22 cellular contexts compared by ENCODE assay signal in genomic region chr2:130185436-130185835, GRCh38. TPM values are rescaled to one million over a fixed set of nuclear protein-coding genes. Genes with fewer than 3 reads are reported as not detected.
DNase-seq lines count a peak whose midpoint lies in the region; ATAC-seq, FAIRE-seq and TF ChIP-seq lines count a peak whose summit lies in the region.
"Had no signal": no experiment of that assay in that cellular context is flagged by ENCODE, and none has a peak within 500 bp of the region (broad histone marks: within the 10 kb centered on the region; RNA-seq: fewer than 3 reads in every experiment).

No MANE protein-coding gene starts in this region.

- H3K4me3 ChIP-seq in HEK293 (ENCODE audit: low read depth, low read length) (no peak overlapping the region), K562 (no peak overlapping the region), spleen (no peak overlapping the region), PC-3 (ENCODE audit: low read length) (no peak overlapping the region)
- H3K4me3 ChIP-seq: GM12878, GM23338, SJCRH30 had no signal

- H3K27me3 ChIP-seq in K562 (ENCODE audit: control insufficient read depth in 2 of 2, insufficient read depth in 2 of 2, low read length in 2 of 2): no peaks in the 10 kb centered on the region
- no peaks in the 10 kb centered on the region for H3K27me3 ChIP-seq in spleen (replicated peaks in 1 of 7)
- no peaks in the 10 kb centered on the region for H3K27me3 ChIP-seq in PC-3 (ENCODE audit: low read length)
- H3K27me3 ChIP-seq: SJCRH30 had no signal

- FAIRE-seq in K562 (lab: Jason Lieb, UNC): no peak
- FAIRE-seq: GM12878, GM18507 had no signal

- TF ChIP-seq POLR2A in K562 (conservative IDR thresholded peaks at IDR 0.05) (no peak), spleen (IDR thresholded peaks at IDR 0.05) (no peak)

- H3K27ac Mint-ChIP-seq in T-helper 2 cell treated with Interferon-gamma antibody and Interleukin-4, amounts not matched to agents 5 μg/mL and 100 μg/mL, for 36 hours: peak overlapping the region; percentile 20
- H3K27ac Mint-ChIP-seq: GM23338 had no signal

- TF ChIP-seq CTCF in HEK293 (tag by site-specific recombination; IDR thresholded peaks at IDR 0.05): no peak
- no peak for TF ChIP-seq CTCF in K562 (IDR thresholded peaks at IDR 0.05 in 2 of 3, conservative IDR thresholded peaks at IDR 0.05 in 1 of 3; ENCODE audit: insufficient read depth in 2 of 3, low read depth in 1 of 3, low read length in 3 of 3)
- no peak for TF ChIP-seq CTCF in spleen (IDR thresholded peaks at IDR 0.05 in 8 of 11, conservative IDR thresholded peaks at IDR 0.05 in 3 of 11)
- no peak for TF ChIP-seq CTCF in PC-3 (conservative IDR thresholded peaks at IDR 0.05; ENCODE audit: low read depth, low read length)

- CTCF ChIA-PET in HEK293 (lab: Yijun Ruan, JAX): interaction anchor here (0.7 kb wide), 1 partner anchor 162 kb away, joined by 3 read pairs; no protein-coding TSS in a partner anchor
- CTCF ChIA-PET in K562 (lab: Yijun Ruan, JAX; ENCODE audit: low intra/inter-chr PET ratio): no interaction called here
- CTCF ChIA-PET in PC-3 (lab: Charles Lee): no interaction called here

- H4K20me1 ChIP-seq in K562 (replicated peaks; ENCODE audit: control insufficient read depth, insufficient read depth, low read length): no peaks in the 10 kb centered on the region; the same call in 1 of the 2 replicates
- no peaks in the 10 kb centered on the region for H4K20me1 ChIP-seq in PC-3 (ENCODE audit: low read length)

- H3K36me3 ChIP-seq in HEK293 (ENCODE audit: control insufficient read depth in 2 of 2, insufficient read depth in 1 of 2, low read length in 2 of 2) (peaks cover 0 to 34% of the 10 kb centered on the region in 2 experiments; a peak in 2 of 3 replicates), K562 (ENCODE audit: control insufficient read depth, insufficient read depth, low read length) (peaks cover 23% of the 10 kb centered on the region; the same call in 2 of the 3 replicates), spleen (peaks cover 0 to 34% (median 1%) of the 10 kb centered on the region in 6 donors), PC-3 (ENCODE audit: low read depth, low read length) (no peaks in the 10 kb centered on the region)
- H3K36me3 ChIP-seq: SJCRH30 had no signal

- H2AFZ ChIP-seq in K562 (ENCODE audit: low read depth, low read length): no peak overlapping the region
- H2AFZ ChIP-seq in PC-3 (ENCODE audit: low read length): no peak overlapping the region
- H2AFZ ChIP-seq: GM23338 had no signal

- peaks cover 9% of the 10 kb centered on the region for H3K4me1 Mint-ChIP-seq in T-helper 2 cell treated with Interferon-gamma antibody and Interleukin-4, amounts not matched to agents 5 μg/mL and 100 μg/mL, for 36 hours (ENCODE audit: low read depth)

- no peak overlapping the region for H3K4me3 Mint-ChIP-seq in T-helper 2 cell treated with Interferon-gamma antibody and Interleukin-4, amounts not matched to agents 5 μg/mL and 100 μg/mL, for 36 hours
- H3K4me3 Mint-ChIP-seq: GM23338 had no signal

- H3K27me3 Mint-ChIP-seq in T-helper 2 cell treated with Interferon-gamma antibody and Interleukin-4, amounts not matched to agents 5 μg/mL and 100 μg/mL, for 36 hours (ENCODE audit: low read depth): no peaks in the 10 kb centered on the region

- no peak overlapping the region for H3K9ac ChIP-seq in K562 (ENCODE audit: insufficient read depth in 1 of 2, low read depth in 2 of 2, low read length in 2 of 2)
- H3K9ac ChIP-seq in PC-3 (ENCODE audit: low read length): no peak overlapping the region

- no peaks in the 10 kb centered on the region for H3K9me3 Mint-ChIP-seq in T-helper 2 cell treated with Interferon-gamma antibody and Interleukin-4, amounts not matched to agents 5 μg/mL and 100 μg/mL, for 36 hours
- H3K9me3 Mint-ChIP-seq: GM23338 had no signal

- BruUV-seq in K562 (replicated peaks; lab: Mats Ljungman, UMichigan): no TSS peak
- no TSS peak for BruUV-seq in PC-3 (replicated peaks; lab: Mats Ljungman, UMichigan)

- no peak overlapping the region for H3K4me2 ChIP-seq in K562 (ENCODE audit: insufficient read depth, low read length)
- H3K4me2 ChIP-seq in PC-3 (ENCODE audit: low read length): no peak overlapping the region
- H3K4me2 ChIP-seq: GM23338 had no signal

- H3K9me3 ChIP-seq in HEK293 (ENCODE audit: control insufficient read depth, insufficient read depth, low read depth, low read length) (no peaks in the 10 kb centered on the region), K562 (replicated peaks; ENCODE audit: control insufficient read depth, insufficient read depth, low read depth, low read length) (no peaks in the 10 kb centered on the region), spleen (no peaks in the 10 kb centered on the region), PC-3 (ENCODE audit: low read length) (no peaks in the 10 kb centered on the region)
- H3K9me3 ChIP-seq: SJCRH30 had no signal

- H3K9me2 ChIP-seq in PC-3 (replicated peaks; ENCODE audit: low read length): no peaks in the 10 kb centered on the region

- POLR2A ChIA-PET in HEK293 (lab: Yijun Ruan, JAX): interaction anchor here (0.7 kb wide), 3 partner anchors 30 to 151 kb away, joined by 3 to 5 read pairs (median 5); no protein-coding TSS in a partner anchor
- POLR2A ChIA-PET in K562 (lab: Yijun Ruan, JAX): no interaction called here
- POLR2A ChIA-PET in PC-3 (lab: Charles Lee; ENCODE audit: unreplicated experiment): no interaction called here

- H3K9me1 ChIP-seq in K562 (ENCODE audit: control insufficient read depth, insufficient read depth, low read length): no peaks in the 10 kb centered on the region

- intact Hi-C loops in K562 (cut with micrococcal nuclease) (loop anchor here (10.0 kb wide), 1 partner anchor 1299 kb away; no protein-coding TSS in a partner anchor), spleen (cut with DNase I; ENCODE audit: low total_unique reads) (loop anchor here (10.0 kb wide), 1 partner anchor 149 kb away; no protein-coding TSS in a partner anchor), PC-3 (cut with micrococcal nuclease) (no loop called here)

- TF ChIP-seq EP300 in K562 (IDR thresholded peaks at IDR 0.05; ENCODE audit: low read length): no peak

- DNase-seq in T-helper 2 cell treated with Interferon-gamma antibody and Interleukin-4, amounts not matched to agents 5 μg/mL and 100 μg/mL, for 36 hours (ENCODE audit: low spot score): no peak
- DNase-seq in T-helper 2 cell: no peak
- no peak for DNase-seq in K562 (ENCODE audit: extremely low read depth in 1 of 4, low spot score in 3 of 4)
- DNase-seq in spleen: peak; percentile 66
- DNase-seq in DMS114 treated with DMSO at 0.1 percent for 48 hours (lab: John Stamatoyannopoulos, UW; ENCODE audit: unreplicated experiment): no peak
- no peak for DNase-seq in PC-3
- DNase-seq: 8988T; DND-41; GDM1; NCI-H1436 treated with DMSO at 0.1 percent for 48 hours; NCI-H2029 treated with DMSO at 0.1 percent for 48 hours; NCI-H2171 treated with DMSO at 0.1 percent for 48 hours; NCI-H446 treated with DMSO at 0.1 percent for 48 hours; NK-92 treated with Interleukin-12 subunit alpha and Interleukin-12 subunit beta, amount 100 ng/mL, for 24 hours; SJCRH30 had no signal

- ATAC-seq in K562 (no peak), PC-3 (no peak), GM21529 (IDR thresholded peaks at IDR 0.05; ENCODE audit: unreplicated experiment) (no peak)
- ATAC-seq: GM12878, GM23338, HCT116 had no signal

- 100% methylated on average over 1 of the region's 10 CpGs for WGBS in K562 (ENCODE audit: insufficient coverage, low coverage, missing lambda C conversion rate)
- WGBS in spleen, 5 donors: 88 to 97% (median 89%) methylated on average over 9 to 10 of the region's 10 CpGs

- H3K27ac ChIP-seq in HEK293 (ENCODE audit: extremely low read depth, low read depth, low read length): no peak overlapping the region
- H3K27ac ChIP-seq in K562 (ENCODE audit: extremely low read depth, low read depth, low read length): no peak overlapping the region
- H3K27ac ChIP-seq in spleen: no peak overlapping the region
- no peak overlapping the region for H3K27ac ChIP-seq in PC-3 (ENCODE audit: low read length)
- H3K27ac ChIP-seq: SJCRH30 had no signal

- H3F3A ChIP-seq in PC-3 (ENCODE audit: low read length, unreplicated experiment): no peaks in the 10 kb centered on the region

- no peak for TF ChIP-seq RAD21 in K562 (CRISPR knock-in tag; conservative IDR thresholded peaks at IDR 0.05 in 1 of 2, IDR thresholded peaks at IDR 0.05 in 1 of 2)

- in situ Hi-C loops in K562 (cut with MboI): no loop called here

- H3K4me1 ChIP-seq in HEK293 (ENCODE audit: control insufficient read depth, insufficient read depth, low read length) (0 out of 2 replicates have a peak, but pooled peaks cover 5% of the 10 kb centered on the region), K562 (replicated peaks in 1 of 2; ENCODE audit: control insufficient read depth in 2 of 2, insufficient read depth in 2 of 2, low read length in 2 of 2) (peaks cover 7 to 35% of the 10 kb centered on the region in 2 experiments; a peak in 4 of 5 replicates), spleen (peaks cover 11 to 31% (median 22%) of the 10 kb centered on the region in 6 donors), PC-3 (ENCODE audit: insufficient read depth, low read length) (peaks cover 13% of the 10 kb centered on the region)

- H3K79me2 ChIP-seq in K562 (ENCODE audit: control insufficient read depth, insufficient read depth, low read length) (peaks cover 42% of the 10 kb centered on the region), PC-3 (ENCODE audit: low read length) (peaks cover 36% of the 10 kb centered on the region)

- H3K36me3 Mint-ChIP-seq in T-helper 2 cell treated with Interferon-gamma antibody and Interleukin-4, amounts not matched to agents 5 μg/mL and 100 μg/mL, for 36 hours (ENCODE audit: low read depth): peaks cover 9% of the 10 kb centered on the region

RNA-seq across cellular contexts. Expression of gene MZT2B, which starts 3.4 kb away (rescaled TPM):
- total RNA-seq in K562 (2011; cell fraction: chromatin; rRNA removed; ENCODE audit: low replicate concordance): 10.2 and 28.9 TPM in 2 replicates
- total RNA-seq in K562 (2011; cell fraction: nucleolus; rRNA removed): 71.5 and 79.0 TPM in 2 replicates
- 32.1 and 38.3 TPM in 2 replicates for total RNA-seq in K562 (2011; cell fraction: nucleoplasm; rRNA removed)
- 435 and 624 TPM in 2 replicates for total RNA-seq in K562 (2014; rRNA removed)
- total RNA-seq in K562 (2014; rRNA removed; fragmentation: Illumina TruSeq; extraction: Trizol): 15.9 and 19.3 TPM in 2 replicates
- 102 and 115 TPM in 2 replicates for total RNA-seq in K562 (2015; rRNA removed; fragmentation: Illumina TruSeq; extraction: Trizol)
- 379 and 394 TPM in 2 replicates for total RNA-seq in K562 (2021)
- 114 and 170 TPM in 2 replicates for polyA plus RNA-seq in K562 (2011; rRNA removed)
- 101 and 352 TPM in 2 replicates for polyA plus RNA-seq in K562 (2011; cell fraction: cytosol; rRNA removed)
- 57.8 and 72.4 TPM in 2 replicates for polyA plus RNA-seq in K562 (2011; cell fraction: nucleus; rRNA removed)
- 267 and 316 TPM in 2 replicates for polyA plus RNA-seq in K562 (2012)
- polyA plus RNA-seq in K562 (2014; fragmentation: Illumina TruSeq; extraction: Trizol): 12.5 and 57.0 TPM in 2 replicates
- polyA plus RNA-seq in K562 (2014; fragmentation: Nextera tagmentation; extraction: Ambion mirVana): 1 to 10 TPM; 5.1 to 9.3 TPM
- polyA plus RNA-seq in K562 (2014; rRNA removed): 321 and 383 TPM in 2 replicates
- 3.0 and 3.9 TPM in 2 replicates for polyA minus RNA-seq in K562 (2011; rRNA and poly(A)+ RNA removed)
- polyA minus RNA-seq in K562 (2011; cell fraction: cytosol; rRNA and poly(A)+ RNA removed): 41.0 and 73.4 TPM in 2 replicates
- 24.0 and 37.5 TPM in 2 replicates for polyA minus RNA-seq in K562 (2011; cell fraction: nucleus; rRNA and poly(A)+ RNA removed)
- total RNA-seq in spleen: 100 to 1,000 TPM in 3 of 7 donors, 10 to 100 TPM in 4; 37.9 to 159 (median 95.0) TPM
- polyA plus RNA-seq in spleen: 100 to 1,000 TPM; 204 to 308 (median 217) TPM
- total RNA-seq in PC-3 (2014; rRNA removed): 502 and 600 TPM in 2 replicates

RNA-seq across cellular contexts. Expression of gene SMPD4, which starts 4.0 kb away (rescaled TPM):
- total RNA-seq in K562 (2011; cell fraction: chromatin; rRNA removed; ENCODE audit: low replicate concordance): 91.3 and 261 TPM in 2 replicates
- total RNA-seq in K562 (2011; cell fraction: nucleolus; rRNA removed): 155 and 168 TPM in 2 replicates
- 102 and 110 TPM in 2 replicates for total RNA-seq in K562 (2011; cell fraction: nucleoplasm; rRNA removed)
- total RNA-seq in K562 (2014; rRNA removed) (46.6 and 61.6 TPM in 2 replicates), K562 (2014; rRNA removed; fragmentation: Illumina TruSeq; extraction: Trizol) (25.7 and 26.0 TPM in 2 replicates), K562 (2015; rRNA removed; fragmentation: Illumina TruSeq; extraction: Trizol) (35.7 and 39.6 TPM in 2 replicates), K562 (2021) (108 and 123 TPM in 2 replicates), spleen (10 to 100 TPM; 32.7 to 44.9 (median 40.7) TPM), PC-3 (2014; rRNA removed) (64.4 and 82.2 TPM in 2 replicates)
- polyA plus RNA-seq in K562 (2011; rRNA removed) (33.4 and 80.6 TPM in 2 replicates), K562 (2014; fragmentation: Illumina TruSeq; extraction: Trizol) (79.3 and 102 TPM in 2 replicates), K562 (2014; fragmentation: Nextera tagmentation; extraction: Ambion mirVana) (1 to 10 TPM; 7.5 to 8.8 TPM), K562 (2014; rRNA removed) (65.1 and 71.4 TPM in 2 replicates), spleen (10 to 100 TPM; 24.0 to 34.7 (median 33.0) TPM)
- polyA plus RNA-seq in K562 (2011; cell fraction: cytosol; rRNA removed): 38.3 and 60.1 TPM in 2 replicates
- 258 and 368 TPM in 2 replicates for polyA plus RNA-seq in K562 (2011; cell fraction: nucleus; rRNA removed)
- 62.6 and 64.0 TPM in 2 replicates for polyA plus RNA-seq in K562 (2012)
- 26.6 and 35.5 TPM in 2 replicates for polyA minus RNA-seq in K562 (2011; rRNA and poly(A)+ RNA removed)
- polyA minus RNA-seq in K562 (2011; cell fraction: cytosol; rRNA and poly(A)+ RNA removed): 63.5 and 85.1 TPM in 2 replicates
- 80.4 and 94.5 TPM in 2 replicates for polyA minus RNA-seq in K562 (2011; cell fraction: nucleus; rRNA and poly(A)+ RNA removed)

RNA-seq across cellular contexts. Expression of gene TUBA3E, which starts 12.8 kb away (rescaled TPM):
- not detected in 2 replicates for total RNA-seq in K562 (2011; cell fraction: chromatin; rRNA removed; ENCODE audit: low replicate concordance)
- not detected in 2 replicates for total RNA-seq in K562 (2011; cell fraction: nucleolus; rRNA removed)
- total RNA-seq in K562 (2011; cell fraction: nucleoplasm; rRNA removed): not detected in 2 replicates
- total RNA-seq in K562 (2014; rRNA removed) (0.14 and 0.41 TPM in 2 replicates), K562 (2014; rRNA removed; fragmentation: Illumina TruSeq; extraction: Trizol) (0.10 TPM in 1 of 2 replicates, not detected in the other), K562 (2015; rRNA removed; fragmentation: Illumina TruSeq; extraction: Trizol) (0.15 and 0.25 TPM in 2 replicates), K562 (2021) (not detected in 2 replicates), spleen (not detected), PC-3 (2014; rRNA removed) (not detected in 2 replicates)
- polyA plus RNA-seq in K562 (2011; rRNA removed) (0.11 and 0.26 TPM in 2 replicates), K562 (2014; fragmentation: Illumina TruSeq; extraction: Trizol) (0.22 and 0.30 TPM in 2 replicates), K562 (2014; fragmentation: Nextera tagmentation; extraction: Ambion mirVana) (under 1 TPM in 1 of 2 experiments, not detected in 1; 0.13 TPM), K562 (2014; rRNA removed) (0.09 and 0.12 TPM in 2 replicates), spleen (under 1 TPM in 1 of 3 donors, not detected in 2; 0.11 TPM)
- 0.34 and 0.48 TPM in 2 replicates for polyA plus RNA-seq in K562 (2011; cell fraction: cytosol; rRNA removed)
- polyA plus RNA-seq in K562 (2011; cell fraction: nucleus; rRNA removed): 0.34 and 0.37 TPM in 2 replicates
- 0.06 and 0.09 TPM in 2 replicates for polyA plus RNA-seq in K562 (2012)
- polyA minus RNA-seq in K562 (2011; rRNA and poly(A)+ RNA removed): 0.14 TPM in 1 of 2 replicates, not detected in the other
- polyA minus RNA-seq in K562 (2011; cell fraction: cytosol; rRNA and poly(A)+ RNA removed): not detected in 2 replicates
- polyA minus RNA-seq in K562 (2011; cell fraction: nucleus; rRNA and poly(A)+ RNA removed): not detected in 2 replicates
- total RNA-seq: GM12878, SJCRH30 had no signal
- polyA plus RNA-seq: BJ, GM12878 had no signal

RNA-seq across cellular contexts. Expression of gene CCDC74B, which starts 40.5 kb away (rescaled TPM):
- total RNA-seq in K562 (2011; cell fraction: chromatin; rRNA removed; ENCODE audit: low replicate concordance): 4.0 and 15.6 TPM in 2 replicates
- 8.2 and 11.2 TPM in 2 replicates for total RNA-seq in K562 (2011; cell fraction: nucleolus; rRNA removed)
- total RNA-seq in K562 (2011; cell fraction: nucleoplasm; rRNA removed): 6.4 and 6.6 TPM in 2 replicates
- 0.59 and 0.65 TPM in 2 replicates for total RNA-seq in K562 (2014; rRNA removed)
- total RNA-seq in K562 (2014; rRNA removed; fragmentation: Illumina TruSeq; extraction: Trizol): 0.11 and 0.19 TPM in 2 replicates
- total RNA-seq in K562 (2015; rRNA removed; fragmentation: Illumina TruSeq; extraction: Trizol): 0.25 and 0.57 TPM in 2 replicates
- total RNA-seq in K562 (2021): 1.0 and 1.4 TPM in 2 replicates
- polyA plus RNA-seq in K562 (2011; rRNA removed): 1.2 and 2.1 TPM in 2 replicates
- 0.68 and 1.6 TPM in 2 replicates for polyA plus RNA-seq in K562 (2011; cell fraction: cytosol; rRNA removed)
- polyA plus RNA-seq in K562 (2011; cell fraction: nucleus; rRNA removed): 16.4 and 25.1 TPM in 2 replicates
- polyA plus RNA-seq in K562 (2012): 2.9 and 6.0 TPM in 2 replicates
- polyA plus RNA-seq in K562 (2014; fragmentation: Illumina TruSeq; extraction: Trizol): 0.28 and 0.45 TPM in 2 replicates
- polyA plus RNA-seq in K562 (2014; fragmentation: Nextera tagmentation; extraction: Ambion mirVana): under 1 TPM in 1 of 2 experiments, not detected in 1; 0.04 TPM
- polyA plus RNA-seq in K562 (2014; rRNA removed): 1.5 and 1.6 TPM in 2 replicates
- polyA minus RNA-seq in K562 (2011; rRNA and poly(A)+ RNA removed): 0.18 and 0.42 TPM in 2 replicates
- polyA minus RNA-seq in K562 (2011; cell fraction: cytosol; rRNA and poly(A)+ RNA removed): 0.36 TPM in 1 of 2 replicates, not detected in the other
- polyA minus RNA-seq in K562 (2011; cell fraction: nucleus; rRNA and poly(A)+ RNA removed): 1.9 TPM in 2 replicates
- total RNA-seq in spleen: 1 to 10 TPM in 2 of 7 donors, under 1 TPM in 3, not detected in 2; 0.27 to 2.5 (median 0.66) TPM
- polyA plus RNA-seq in spleen: under 1 TPM; 0.38 to 0.61 (median 0.57) TPM
- total RNA-seq in PC-3 (2014; rRNA removed): 8.6 and 9.8 TPM in 2 replicates

RNA-seq across cellular contexts. Expression of gene POTEF, which starts 56.4 kb away (rescaled TPM):
- 6.4 and 10.3 TPM in 2 replicates for total RNA-seq in K562 (2011; cell fraction: chromatin; rRNA removed; ENCODE audit: low replicate concordance)
- 5.8 and 8.0 TPM in 2 replicates for total RNA-seq in K562 (2011; cell fraction: nucleolus; rRNA removed)
- 4.4 and 6.6 TPM in 2 replicates for total RNA-seq in K562 (2011; cell fraction: nucleoplasm; rRNA removed)
- total RNA-seq in K562 (2014; rRNA removed) (0.23 and 0.33 TPM in 2 replicates), K562 (2014; rRNA removed; fragmentation: Illumina TruSeq; extraction: Trizol) (0.38 and 0.51 TPM in 2 replicates), K562 (2015; rRNA removed; fragmentation: Illumina TruSeq; extraction: Trizol) (0.33 and 0.41 TPM in 2 replicates), K562 (2021) (2.1 and 2.2 TPM in 2 replicates), spleen (not detected), PC-3 (2014; rRNA removed) (not detected in 2 replicates)
- polyA plus RNA-seq in K562 (2011; rRNA removed) (0.09 and 0.15 TPM in 2 replicates), K562 (2014; fragmentation: Illumina TruSeq; extraction: Trizol) (0.25 and 0.26 TPM in 2 replicates), K562 (2014; fragmentation: Nextera tagmentation; extraction: Ambion mirVana) (under 1 TPM in 1 of 2 experiments, not detected in 1; 0.04 TPM), K562 (2014; rRNA removed) (0.18 and 0.28 TPM in 2 replicates), spleen (not detected)
- polyA plus RNA-seq in K562 (2011; cell fraction: cytosol; rRNA removed): 0.06 and 0.09 TPM in 2 replicates
- polyA plus RNA-seq in K562 (2011; cell fraction: nucleus; rRNA removed): 0.90 and 2.3 TPM in 2 replicates
- 0.10 and 0.24 TPM in 2 replicates for polyA plus RNA-seq in K562 (2012)
- polyA minus RNA-seq in K562 (2011; rRNA and poly(A)+ RNA removed): 0.57 and 0.74 TPM in 2 replicates
- 0.36 TPM in 1 of 2 replicates, not detected in the other for polyA minus RNA-seq in K562 (2011; cell fraction: cytosol; rRNA and poly(A)+ RNA removed)
- 4.0 and 4.8 TPM in 2 replicates for polyA minus RNA-seq in K562 (2011; cell fraction: nucleus; rRNA and poly(A)+ RNA removed)
- total RNA-seq: GM12878 had no signal
- polyA plus RNA-seq: BJ had no signal
